Comparison of ENCODE assay signal across 8 cellular contexts in genomic region chr22:30694171-30694637, GRCh38. TPM values are rescaled to one million over a fixed set of nuclear protein-coding genes. Genes with fewer than 3 reads are reported as not detected.
DNase-seq lines count a peak whose midpoint lies in the region; ATAC-seq and TF ChIP-seq lines count a peak whose summit lies in the region.

No MANE protein-coding gene starts in this region.

- peak overlapping the region; percentile 39 to 60 for H3K9ac ChIP-seq in duodenal mucosa (ENCODE audit: low read depth in 1 of 2, low read length in 2 of 2)

- H3K36me3 ChIP-seq in duodenal mucosa (ENCODE audit: control insufficient read depth in 1 of 2, insufficient read depth in 2 of 2, low read length in 2 of 2) (no peaks in the 10 kb centered on the region), lower lobe of right lung (no peaks in the 10 kb centered on the region)

- peak overlapping the region; percentile 36 for H3K27ac ChIP-seq in duodenal mucosa (ENCODE audit: low read depth, low read length)
- peak overlapping the region; percentile 83 for H3K27ac ChIP-seq in lower lobe of right lung

- H3K4me3 ChIP-seq in GM12864 (ENCODE audit: low read depth, low read length) (peak overlapping the region; percentile 63), duodenal mucosa (ENCODE audit: low read depth in 1 of 2, low read length in 2 of 2) (peak overlapping the region; percentile 62 to 73), lower lobe of right lung (peak overlapping the region; percentile 67)

- no peak for DNase-seq in GM12864 (ENCODE audit: low read depth)
- DNase-seq in NCI-H2171 (lab: John Stamatoyannopoulos, UW) = peak; percentile 79
- peak; percentile 63 to 71 for DNase-seq in activated CD4-positive, alpha-beta T cell treated with anti-CD3 and anti-CD28 coated beads, Interleukin-2, amount 50 U/mL, for 48 hours
- peak; percentile 79 for DNase-seq in lower lobe of right lung
- DNase-seq in stimulated activated CD4-positive, alpha-beta T cell treated with anti-CD3 and anti-CD28 coated beads, TNF-alpha, amount 100 ng/mL, for 1 hour (ENCODE audit: low read depth in 3 of 3, low spot score in 1 of 3) = peak in 2 of 3 donors; percentile 2 to 46

- H3K4me1 ChIP-seq in duodenal mucosa (ENCODE audit: control insufficient read depth in 1 of 2, insufficient read depth in 2 of 2, low read length in 2 of 2) (peaks cover 0 to 6% of the 10 kb centered on the region in 2 donors), lower lobe of right lung (peaks cover 15% of the 10 kb centered on the region)

- peak; percentile 85 to 90 for ATAC-seq in lower lobe of right lung
- no peak for ATAC-seq in HG02981 (IDR thresholded peaks at IDR 0.05; ENCODE audit: unreplicated experiment)
- no peak for ATAC-seq in GM21529 (IDR thresholded peaks at IDR 0.05; ENCODE audit: unreplicated experiment)

- TF ChIP-seq CTCF in GM12864 (IDR thresholded peaks at IDR 0.05; ENCODE audit: low read depth, low read length, missing control alignments) (no peak), lower lobe of right lung (IDR thresholded peaks at IDR 0.05) (no peak)

- H3K9me3 ChIP-seq in duodenal mucosa (ENCODE audit: control insufficient read depth in 1 of 2, low read length in 2 of 2) = no peaks in the 10 kb centered on the region
- H3K9me3 ChIP-seq in lower lobe of right lung = no peaks in the 10 kb centered on the region

- H3K27me3 ChIP-seq in duodenal mucosa (ENCODE audit: control insufficient read depth in 1 of 2, insufficient read depth in 2 of 2, low read length in 2 of 2) (peaks cover 0 to 6% of the 10 kb centered on the region in 2 donors), lower lobe of right lung (ENCODE audit: low read depth) (peaks cover 7% of the 10 kb centered on the region)

- intact Hi-C loops in lower lobe of right lung (cut with DNase I) = no loop called here

RNA-seq across cellular contexts. Expression of gene OSBP2, which starts 0.5 kb away (rescaled TPM):
- total RNA-seq in lower lobe of right lung = 3.1 TPM

RNA-seq across cellular contexts. Expression of gene DUSP18, which starts 26.5 kb away (rescaled TPM):
- total RNA-seq in lower lobe of right lung = 21.5 TPM

RNA-seq across cellular contexts. Expression of gene SLC35E4, which starts 58.6 kb away (rescaled TPM):
- total RNA-seq in lower lobe of right lung = 3.1 TPM

Comparison
In these comparisons a context has a peak if more than half of its experiments do, and no peak if none do; other contexts are left out.
1. ATAC-seq: peak in lower lobe of right lung (2 of 2); none in HG02981 (single experiment) and GM21529 (single experiment).
2. Peak in every context shown above with its lines, with median percentiles within 50 percentile points of each other: H3K4me3 ChIP-seq.